In the genomic region with DNA sequence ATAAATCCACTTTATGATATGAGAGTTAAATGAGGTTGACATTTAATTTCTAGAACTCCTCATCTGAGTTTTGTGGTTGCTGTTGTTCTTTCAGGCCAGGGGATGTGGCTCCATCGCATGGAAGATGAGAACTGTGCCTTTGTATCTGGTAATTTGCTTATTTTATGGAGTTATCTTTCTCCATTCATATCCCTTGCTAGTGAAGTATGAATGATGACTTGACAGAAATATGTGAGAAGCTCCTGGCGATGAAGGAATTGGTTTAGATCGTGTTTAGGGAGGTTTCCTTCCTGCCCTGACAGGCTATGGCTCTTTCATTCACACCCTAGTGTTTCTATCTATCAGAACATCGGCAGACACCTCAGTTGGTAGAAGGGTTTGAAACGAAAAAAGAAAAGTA, we compare ENCODE assay signal across 22 cellular contexts.
DNase-seq lines count a peak whose midpoint lies in the region; ATAC-seq and TF ChIP-seq lines count a peak whose summit lies in the region.
"Had no signal": no experiment of that assay in that cellular context is flagged by ENCODE, and none has a peak within 500 bp of the region (broad histone marks: within the 10 kb centered on the region; RNA-seq: fewer than 3 reads in every experiment).

No MANE protein-coding gene starts in this region.

- H3K27me3 ChIP-seq in naive thymus-derived CD4-positive, alpha-beta T cell (ENCODE audit: control insufficient read depth in 2 of 2, insufficient read depth in 2 of 2, low read length in 2 of 2): no peaks in the 10 kb centered on the region
- H3K27me3 ChIP-seq in H7 (ENCODE audit: control insufficient read depth, insufficient read depth, low read length) (no peaks in the 10 kb centered on the region), aorta (ENCODE audit: control insufficient read depth in 1 of 2, insufficient read depth in 2 of 2, low read length in 1 of 2) (no peaks in the 10 kb centered on the region)
- H3K27me3 ChIP-seq: heart left ventricle, SJCRH30 had no signal

- WGBS in aorta, 2 donors: 84 to 89% methylated on average over 5 of the region's 5 CpGs

- TF ChIP-seq CTCF in activated CD8-positive, alpha-beta T cell treated with anti-CD3 and anti-CD28 coated beads for 36 hours (IDR thresholded peaks at IDR 0.05): no peak
- TF ChIP-seq CTCF in foreskin fibroblast (IDR thresholded peaks at IDR 0.05; ENCODE audit: low read depth, low read length): no peak

- H3K4me3 ChIP-seq in naive thymus-derived CD4-positive, alpha-beta T cell (ENCODE audit: low read length): no peak overlapping the region
- H3K4me3 ChIP-seq in foreskin fibroblast (ENCODE audit: low read depth in 1 of 2, low read length in 2 of 2) (no peak overlapping the region), H7 (ENCODE audit: insufficient read depth, low read depth, low read length) (no peak overlapping the region), aorta (ENCODE audit: low read length in 2 of 2) (no peak overlapping the region)
- H3K4me3 ChIP-seq: HAP-1, heart left ventricle, SJCRH30, skin epidermis had no signal

- H3K4me3 Mint-ChIP-seq in activated CD8-positive, alpha-beta T cell treated with anti-CD3 and anti-CD28 coated beads for 36 hours: no peak overlapping the region
- H3K4me3 Mint-ChIP-seq in activated CD8-positive, alpha-beta T cell treated with anti-CD3 and anti-CD28 coated beads, Interleukin-2, amount 10 ng/mL, durations not matched to agents 7 days and 5 days: no peak overlapping the region
- no peak overlapping the region for H3K4me3 Mint-ChIP-seq in activated T-helper 1 cell treated with anti-CD3 and anti-CD28 coated beads, Interleukin-12 subunit alpha, Interleukin-12 subunit beta, Interleukin-2, Interleukin-4 antibody, amounts not matched to agents 30 ng/mL and 10 ng/mL and 1 ng/mL, durations not matched to agents 14 hours and 24 hours and 36 hours
- H3K4me3 Mint-ChIP-seq in naive thymus-derived CD4-positive, alpha-beta T cell: peak overlapping the region in 6 of 10 donors; percentile 4 to 63 (median 33)

- H3K4me1 Mint-ChIP-seq in activated CD8-positive, alpha-beta T cell treated with anti-CD3 and anti-CD28 coated beads for 36 hours (ENCODE audit: low read depth): peaks cover 46% of the 10 kb centered on the region
- H3K4me1 Mint-ChIP-seq in activated CD8-positive, alpha-beta T cell treated with anti-CD3 and anti-CD28 coated beads, Interleukin-2, amount 10 ng/mL, durations not matched to agents 7 days and 5 days (ENCODE audit: low read depth): peaks cover 46% of the 10 kb centered on the region
- peaks cover 52% of the 10 kb centered on the region for H3K4me1 Mint-ChIP-seq in activated T-helper 1 cell treated with anti-CD3 and anti-CD28 coated beads, Interleukin-12 subunit alpha, Interleukin-12 subunit beta, Interleukin-2, Interleukin-4 antibody, amounts not matched to agents 30 ng/mL and 10 ng/mL and 1 ng/mL, durations not matched to agents 14 hours and 24 hours and 36 hours (ENCODE audit: low read depth)
- H3K4me1 Mint-ChIP-seq in naive thymus-derived CD4-positive, alpha-beta T cell: peaks cover 36 to 52% (median 47%) of the 10 kb centered on the region in 7 donors

- DNase-seq in activated CD8-positive, alpha-beta T cell treated with anti-CD3 and anti-CD28 coated beads for 36 hours: no peak
- DNase-seq in activated CD8-positive, alpha-beta T cell treated with anti-CD3 and anti-CD28 coated beads, Interleukin-2, amount 10 ng/mL, durations not matched to agents 7 days and 5 days: no peak
- DNase-seq in KG1 (lab: John Stamatoyannopoulos, UW): peak; percentile 24
- DNase-seq in activated T-helper 1 cell treated with anti-CD3 and anti-CD28 coated beads, Interleukin-12 subunit alpha, Interleukin-12 subunit beta, Interleukin-2, Interleukin-4 antibody, amounts not matched to agents 30 ng/mL and 10 ng/mL and 1 ng/mL, durations not matched to agents 14 hours and 24 hours and 36 hours (ENCODE audit: low spot score): no peak
- peak in 1 of 9 donors; percentile 12 for DNase-seq in naive thymus-derived CD4-positive, alpha-beta T cell
- no peak for DNase-seq in foreskin fibroblast
- DNase-seq in H7: no peak
- no peak for DNase-seq in aorta
- DNase-seq: activated naive CD4-positive, alpha-beta T cell treated with Interleukin-2 at 50 U/mL for 16 hours; C1 segment of cervical spinal cord; cerebellar nuclear complex; EL; heart left ventricle; left cardiac atrium; mesenchymal stem cell; NCI-H1092 treated with DMSO at 0.1 percent for 48 hours; NCI-H1930; SJCRH30; stimulated activated CD4-positive, alpha-beta T cell treated with anti-CD3 and anti-CD28 coated beads, Interleukin-1b, Interleukin-23, amount 100 ng/mL, for 48 hours had no signal

- ATAC-seq in activated CD8-positive, alpha-beta T cell treated with anti-CD3 and anti-CD28 coated beads for 36 hours: no peak
- no peak for ATAC-seq in activated CD8-positive, alpha-beta T cell treated with anti-CD3 and anti-CD28 coated beads, Interleukin-2, amount 10 ng/mL, durations not matched to agents 7 days and 5 days
- no peak for ATAC-seq in naive thymus-derived CD4-positive, alpha-beta T cell
- no peak for ATAC-seq in aorta (ENCODE audit: low FRiP score)
- ATAC-seq: heart left ventricle, left cardiac atrium had no signal

- no peaks in the 10 kb centered on the region for H3K36me3 Mint-ChIP-seq in activated CD8-positive, alpha-beta T cell treated with anti-CD3 and anti-CD28 coated beads for 36 hours (ENCODE audit: low read depth)
- no peaks in the 10 kb centered on the region for H3K36me3 Mint-ChIP-seq in activated CD8-positive, alpha-beta T cell treated with anti-CD3 and anti-CD28 coated beads, Interleukin-2, amount 10 ng/mL, durations not matched to agents 7 days and 5 days (ENCODE audit: low read depth)
- H3K36me3 Mint-ChIP-seq in activated T-helper 1 cell treated with anti-CD3 and anti-CD28 coated beads, Interleukin-12 subunit alpha, Interleukin-12 subunit beta, Interleukin-2, Interleukin-4 antibody, amounts not matched to agents 30 ng/mL and 10 ng/mL and 1 ng/mL, durations not matched to agents 14 hours and 24 hours and 36 hours (ENCODE audit: low read depth): no peaks in the 10 kb centered on the region
- H3K36me3 Mint-ChIP-seq in naive thymus-derived CD4-positive, alpha-beta T cell: peaks cover 0 to 2% (median 0%) of the 10 kb centered on the region in 5 donors

- no peaks in the 10 kb centered on the region for H3K27me3 Mint-ChIP-seq in activated CD8-positive, alpha-beta T cell treated with anti-CD3 and anti-CD28 coated beads for 36 hours
- H3K27me3 Mint-ChIP-seq in activated CD8-positive, alpha-beta T cell treated with anti-CD3 and anti-CD28 coated beads, Interleukin-2, amount 10 ng/mL, durations not matched to agents 7 days and 5 days (ENCODE audit: low read depth): no peaks in the 10 kb centered on the region
- H3K27me3 Mint-ChIP-seq in activated T-helper 1 cell treated with anti-CD3 and anti-CD28 coated beads, Interleukin-12 subunit alpha, Interleukin-12 subunit beta, Interleukin-2, Interleukin-4 antibody, amounts not matched to agents 30 ng/mL and 10 ng/mL and 1 ng/mL, durations not matched to agents 14 hours and 24 hours and 36 hours (ENCODE audit: insufficient read depth): peaks cover 2% of the 10 kb centered on the region
- H3K27me3 Mint-ChIP-seq in naive thymus-derived CD4-positive, alpha-beta T cell: peaks cover 0 to 2% (median 0%) of the 10 kb centered on the region in 5 donors

- CTCF ChIA-PET in activated CD8-positive, alpha-beta T cell treated with anti-CD3 and anti-CD28 coated beads for 36 hours (lab: Charles Lee): interaction anchor here (1.3 to 1.8 kb wide), 2 partner anchors 21 to 35 kb away, joined by 3 to 6 read pairs; no protein-coding TSS in a partner anchor
- CTCF ChIA-PET in activated CD8-positive, alpha-beta T cell treated with anti-CD3 and anti-CD28 coated beads, Interleukin-2, amount 10 ng/mL, durations not matched to agents 7 days and 5 days (lab: Charles Lee): interaction anchor here (0.8 to 3.8 kb wide), 9 partner anchors 11 to 665 kb away, joined by 3 to 31 read pairs (median 4); no protein-coding TSS in a partner anchor
- CTCF ChIA-PET in naive thymus-derived CD4-positive, alpha-beta T cell (lab: Charles Lee): interaction anchor here (0.6 to 3.4 kb wide), 2 partner anchors 109 to 438 kb away, joined by 3 to 20 read pairs; no protein-coding TSS in a partner anchor

- H3K9me3 Mint-ChIP-seq in activated CD8-positive, alpha-beta T cell treated with anti-CD3 and anti-CD28 coated beads for 36 hours: no peaks in the 10 kb centered on the region
- no peaks in the 10 kb centered on the region for H3K9me3 Mint-ChIP-seq in activated CD8-positive, alpha-beta T cell treated with anti-CD3 and anti-CD28 coated beads, Interleukin-2, amount 10 ng/mL, durations not matched to agents 7 days and 5 days (ENCODE audit: insufficient read depth)
- no peaks in the 10 kb centered on the region for H3K9me3 Mint-ChIP-seq in activated T-helper 1 cell treated with anti-CD3 and anti-CD28 coated beads, Interleukin-12 subunit alpha, Interleukin-12 subunit beta, Interleukin-2, Interleukin-4 antibody, amounts not matched to agents 30 ng/mL and 10 ng/mL and 1 ng/mL, durations not matched to agents 14 hours and 24 hours and 36 hours
- H3K9me3 Mint-ChIP-seq in naive thymus-derived CD4-positive, alpha-beta T cell: no peaks in the 10 kb centered on the region

- no peak overlapping the region for H3K27ac ChIP-seq in naive thymus-derived CD4-positive, alpha-beta T cell (ENCODE audit: low read depth, low read length)
- no peak overlapping the region for H3K27ac ChIP-seq in aorta (ENCODE audit: low read depth in 1 of 2, low read length in 2 of 2)
- H3K27ac ChIP-seq: heart left ventricle, HL-60, SJCRH30 had no signal

- H3K9me3 ChIP-seq in naive thymus-derived CD4-positive, alpha-beta T cell (ENCODE audit: control insufficient read depth in 2 of 3, low read length in 3 of 3): no peaks in the 10 kb centered on the region
- no peaks in the 10 kb centered on the region for H3K9me3 ChIP-seq in aorta (ENCODE audit: control insufficient read depth, low read length)
- H3K9me3 ChIP-seq: HAP-1, heart left ventricle, SJCRH30 had no signal

- no peaks in the 10 kb centered on the region for H3K36me3 ChIP-seq in naive thymus-derived CD4-positive, alpha-beta T cell (ENCODE audit: control insufficient read depth in 2 of 3, insufficient read depth in 3 of 3, low read length in 3 of 3)
- no peaks in the 10 kb centered on the region for H3K36me3 ChIP-seq in H7 (replicated peaks; ENCODE audit: control insufficient read depth, insufficient read depth, low read length)
- no peaks in the 10 kb centered on the region for H3K36me3 ChIP-seq in aorta (ENCODE audit: control insufficient read depth in 1 of 2, insufficient read depth in 2 of 2, low read length in 1 of 2)
- H3K36me3 ChIP-seq: HAP-1, heart left ventricle, SJCRH30 had no signal

- H3K4me1 ChIP-seq in naive thymus-derived CD4-positive, alpha-beta T cell (ENCODE audit: control insufficient read depth in 2 of 2, insufficient read depth in 2 of 2, low read length in 2 of 2): peaks cover 32 to 36% of the 10 kb centered on the region in 2 donors
- no peaks in the 10 kb centered on the region for H3K4me1 ChIP-seq in aorta (ENCODE audit: control insufficient read depth in 1 of 2, insufficient read depth in 2 of 2, low read length in 2 of 2)
- H3K4me1 ChIP-seq: HAP-1, SJCRH30 had no signal

- intact Hi-C loops in activated CD8-positive, alpha-beta T cell treated with anti-CD3 and anti-CD28 coated beads for 36 hours (cut with micrococcal nuclease): no loop called here
- intact Hi-C loops in activated T-helper 1 cell treated with anti-CD3 and anti-CD28 coated beads, Interleukin-12 subunit alpha, Interleukin-12 subunit beta, Interleukin-2, Interleukin-4 antibody, amounts not matched to agents 30 ng/mL and 10 ng/mL and 1 ng/mL, durations not matched to agents 14 hours and 24 hours and 36 hours (cut with micrococcal nuclease): loop anchor here (1.0 kb wide), 1 partner anchor 21 kb away; no protein-coding TSS in a partner anchor
- intact Hi-C loops in naive thymus-derived CD4-positive, alpha-beta T cell (cut with micrococcal nuclease): loop anchor here (2.0 to 10.0 kb wide), 3 partner anchors 275 to 564 kb away; no protein-coding TSS in a partner anchor
- intact Hi-C loops in aorta (cut with DNase I): no loop called here

- peak overlapping the region; percentile 4 for H3K27ac Mint-ChIP-seq in activated CD8-positive, alpha-beta T cell treated with anti-CD3 and anti-CD28 coated beads for 36 hours
- H3K27ac Mint-ChIP-seq in activated CD8-positive, alpha-beta T cell treated with anti-CD3 and anti-CD28 coated beads, Interleukin-2, amount 10 ng/mL, durations not matched to agents 7 days and 5 days: no peak overlapping the region
- peak overlapping the region; percentile 42 for H3K27ac Mint-ChIP-seq in activated T-helper 1 cell treated with anti-CD3 and anti-CD28 coated beads, Interleukin-12 subunit alpha, Interleukin-12 subunit beta, Interleukin-2, Interleukin-4 antibody, amounts not matched to agents 30 ng/mL and 10 ng/mL and 1 ng/mL, durations not matched to agents 14 hours and 24 hours and 36 hours
- H3K27ac Mint-ChIP-seq in naive thymus-derived CD4-positive, alpha-beta T cell: peak overlapping the region in 8 of 9 donors; percentile 33 to 88 (median 78)

- POLR2A ChIA-PET in activated CD8-positive, alpha-beta T cell treated with anti-CD3 and anti-CD28 coated beads for 36 hours (lab: Charles Lee): no interaction called here
- POLR2A ChIA-PET in activated CD8-positive, alpha-beta T cell treated with anti-CD3 and anti-CD28 coated beads, Interleukin-2, amount 10 ng/mL, durations not matched to agents 7 days and 5 days (lab: Charles Lee): no interaction called here
- POLR2A ChIA-PET in naive thymus-derived CD4-positive, alpha-beta T cell (lab: Charles Lee): interaction anchor here (0.7 to 0.9 kb wide), 3 partner anchors 359 to 437 kb away, joined by 3 read pairs; no protein-coding TSS in a partner anchor

Comparison
In these comparisons a context has a peak if more than half of its experiments do, and no peak if none do; other contexts are left out.
1. H3K4me3 Mint-ChIP-seq: peak in naive thymus-derived CD4-positive, alpha-beta T cell (6 of 10); none in activated CD8-positive, alpha-beta T cell treated with anti-CD3 and anti-CD28 coated beads for 36 hours (single experiment), activated CD8-positive, alpha-beta T cell treated with anti-CD3 and anti-CD28 coated beads, Interleukin-2, amount 10 ng/mL, durations not matched to agents 7 days and 5 days (single experiment) and activated T-helper 1 cell treated with anti-CD3 and anti-CD28 coated beads, Interleukin-12 subunit alpha, Interleukin-12 subunit beta, Interleukin-2, Interleukin-4 antibody, amounts not matched to agents 30 ng/mL and 10 ng/mL and 1 ng/mL, durations not matched to agents 14 hours and 24 hours and 36 hours (single experiment).
2. intact Hi-C loops: an anchor here in activated T-helper 1 cell treated with anti-CD3 and anti-CD28 coated beads, Interleukin-12 subunit alpha, Interleukin-12 subunit beta, Interleukin-2, Interleukin-4 antibody, amounts not matched to agents 30 ng/mL and 10 ng/mL and 1 ng/mL, durations not matched to agents 14 hours and 24 hours and 36 hours (1.0 kb wide) and naive thymus-derived CD4-positive, alpha-beta T cell (2.0 to 10.0 kb wide); none called in activated CD8-positive, alpha-beta T cell treated with anti-CD3 and anti-CD28 coated beads for 36 hours and aorta.